Comparison of ENCODE assay signal across 17 cellular contexts in genomic region chr3:175020101-175020500, GRCh38.
"Had no signal": no experiment of that assay in that cellular context is flagged by ENCODE, and none has a peak within 500 bp of the region (broad histone marks: within the 10 kb centered on the region; RNA-seq: fewer than 3 reads in every experiment).

No MANE protein-coding gene starts in this region.

- H3K79me2 ChIP-seq: hepatocyte had no signal

- H3K27ac ChIP-seq: brain microvascular endothelial cell, colonic mucosa, foreskin keratinocyte, hepatocyte, lower lobe of right lung, pancreas, WERI-Rb-1 had no signal

- H3K4me3 ChIP-seq: colonic mucosa, hepatocyte, lower lobe of right lung, pancreas had no signal

- H3K4me1 ChIP-seq: colonic mucosa, foreskin keratinocyte, lower lobe of right lung, pancreas had no signal

- H3K27me3 ChIP-seq: brain microvascular endothelial cell, colonic mucosa, foreskin keratinocyte, hepatocyte, pancreas had no signal

- H3K4me2 ChIP-seq: hepatocyte had no signal

- DNase-seq: activated CD4-positive, alpha-beta memory T cell treated with anti-CD3 and anti-CD28 coated beads, Interleukin-2, amount 10 ng/mL, durations not matched to agents 7 days and 5 days; activated CD8-positive, alpha-beta memory T cell treated with anti-CD3 and anti-CD28 coated beads, Interleukin-2, amount 10 ng/mL, durations not matched to agents 7 days and 5 days; activated naive CD4-positive, alpha-beta T cell treated with Interleukin-2 at 50 U/mL for 16 hours; activated naive CD8-positive, alpha-beta T cell treated with anti-CD3 and anti-CD28 coated beads, Interleukin-2, amount 10 ng/mL, durations not matched to agents 7 days and 5 days; activated T-cell treated with anti-CD3 and anti-CD28 coated beads, Interleukin-2, amount 50 U/mL, for 1 hour; anterior cingulate cortex; brain microvascular endothelial cell; central memory CD4-positive, alpha-beta T cell; colonic mucosa; lower lobe of right lung; natural killer cell; pancreas; stimulated activated CD4-positive, alpha-beta T cell treated with anti-CD3 and anti-CD28 coated beads, Interleukin-4, amount 100 ng/mL, for 24 hours; T-helper 17 cell; WERI-Rb-1 had no signal

- H3K36me3 ChIP-seq: brain microvascular endothelial cell, colonic mucosa, lower lobe of right lung, pancreas, WERI-Rb-1 had no signal

- H2AFZ ChIP-seq: hepatocyte had no signal

- H3K9me3 ChIP-seq: colonic mucosa, lower lobe of right lung, pancreas had no signal
